Comparison of ENCODE assay signal across 9 cellular contexts in the genomic region with DNA sequence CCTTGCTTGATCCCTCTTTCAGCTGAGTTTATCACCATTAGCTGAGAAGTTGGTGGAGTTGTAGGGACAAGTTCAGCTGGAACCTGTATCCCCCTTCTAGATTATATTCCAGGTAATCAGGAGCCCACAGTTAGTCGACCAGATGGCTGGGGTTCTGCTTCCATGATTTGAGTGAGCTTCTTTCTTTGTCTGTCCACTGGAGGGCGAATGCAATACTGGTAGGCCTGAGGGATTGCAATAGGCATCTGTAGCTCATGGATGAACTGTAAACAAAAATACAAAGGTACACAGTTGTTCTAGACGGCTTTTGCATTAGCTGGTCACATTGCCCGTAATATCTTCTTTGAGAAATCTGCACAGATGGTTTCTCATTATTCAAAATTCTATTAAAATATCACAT.
DNase-seq lines count a peak whose midpoint lies in the region; FAIRE-seq and TF ChIP-seq lines count a peak whose summit lies in the region.
"Had no signal": no experiment of that assay in that cellular context is flagged by ENCODE, and none has a peak within 500 bp of the region (broad histone marks: within the 10 kb centered on the region; RNA-seq: fewer than 3 reads in every experiment).

No MANE protein-coding gene starts in this region.

- H3K36me3 ChIP-seq in osteoblast (ENCODE audit: insufficient read depth, low read length): no peaks in the 10 kb centered on the region

- H3K27ac ChIP-seq in osteoblast (ENCODE audit: low read depth, low read length): no peak overlapping the region

- no peaks in the 10 kb centered on the region for H3K27me3 ChIP-seq in osteoblast (ENCODE audit: insufficient read depth, low read length)

- H3K4me3 ChIP-seq in choroid plexus epithelial cell (ENCODE audit: low read depth, low read length) (no peak overlapping the region), osteoblast (ENCODE audit: insufficient read depth, low read length) (no peak overlapping the region)

- H4K20me1 ChIP-seq in osteoblast (ENCODE audit: insufficient read depth, low read length): no peaks in the 10 kb centered on the region

- H3K4me1 ChIP-seq in osteoblast (ENCODE audit: insufficient read depth, low read length): peaks cover 4% of the 10 kb centered on the region

- no peaks in the 10 kb centered on the region for H3K79me2 ChIP-seq in osteoblast (ENCODE audit: insufficient read depth, low read length)

- TF ChIP-seq CTCF in choroid plexus epithelial cell (conservative IDR thresholded peaks at IDR 0.05; ENCODE audit: low read depth, low read length) (peak; percentile 68), osteoblast (IDR thresholded peaks at IDR 0.05; ENCODE audit: extremely low read depth, low read depth, low read length) (peak; percentile 42)

- DNase-seq in NCI-H748 (lab: John Stamatoyannopoulos, UW; ENCODE audit: unreplicated experiment): peak; percentile 7
- no peak for DNase-seq in NCI-H748 treated with DMSO at 0.1 percent for 48 hours (lab: John Stamatoyannopoulos, UW)
- peak; percentile 8 for DNase-seq in LoVo (ENCODE audit: low spot score)
- peak; percentile 59 for DNase-seq in choroid plexus epithelial cell (ENCODE audit: low read depth)
- peak; percentile 63 for DNase-seq in osteoblast (ENCODE audit: insufficient read length, low spot score, missing footprints)
- DNase-seq in RCC 7860 (ENCODE audit: low spot score): no peak
- DNase-seq in NCI-H2081 (lab: John Stamatoyannopoulos, UW): no peak
- no peak for DNase-seq in nucleus accumbens (lab: John Stamatoyannopoulos, UW)
- DNase-seq: CD8-positive, alpha-beta T cell had no signal

- H3K9me3 ChIP-seq in osteoblast (ENCODE audit: low read depth, low read length): no peaks in the 10 kb centered on the region

- H3K4me2 ChIP-seq in osteoblast (ENCODE audit: insufficient read depth, low read length): no peak overlapping the region

- no peak for FAIRE-seq in RCC 7860 (lab: Jason Lieb, UNC)

- H2AFZ ChIP-seq in osteoblast (ENCODE audit: low read length): no peak overlapping the region

Comparison
In these comparisons a context has a peak if more than half of its experiments do, and no peak if none do; other contexts are left out.
1. DNase-seq: peak in NCI-H748 (single experiment), LoVo (single experiment), choroid plexus epithelial cell (single experiment) and osteoblast (single experiment); none in NCI-H748 treated with DMSO at 0.1 percent for 48 hours (single experiment), RCC 7860 (single experiment), NCI-H2081 (0 of 2) and nucleus accumbens (0 of 56).